In genomic region chr12:127293507-127294310, GRCh38 we compare ENCODE assay signal across 8 cellular contexts.
DNase-seq lines count a peak whose midpoint lies in the region; ATAC-seq and TF ChIP-seq lines count a peak whose summit lies in the region.

No MANE protein-coding gene starts in this region.

- no peaks in the 10 kb centered on the region for H3K36me3 Mint-ChIP-seq in type B pancreatic cell

- no peaks in the 10 kb centered on the region for H3K4me1 ChIP-seq in mucosa of descending colon (ENCODE audit: low read depth)

- peak; percentile 85 for DNase-seq in AG08395 (ENCODE audit: low spot score)
- peak; percentile 36 for DNase-seq in NCI-H1092 treated with DMSO at 0.1 percent for 48 hours (lab: John Stamatoyannopoulos, UW)
- peak; percentile 35 for DNase-seq in activated CD4-positive, alpha-beta T cell treated with anti-CD3 and anti-CD28 coated beads, Interleukin-2, amount 50 U/mL, for 1 hour
- DNase-seq in erythroblast (lab: John Stamatoyannopoulos, UW), result peak; percentile 26 to 39
- DNase-seq in mucosa of descending colon, result peak in 2 of 3 donors; percentile 67 to 75
- no peak for DNase-seq in type B pancreatic cell (ENCODE audit: extremely low spot score, unreplicated experiment)
- no peak for DNase-seq in cortex of kidney (lab: John Stamatoyannopoulos, UW)

- ATAC-seq in GM19043 (IDR thresholded peaks at IDR 0.05; ENCODE audit: low read depth, unreplicated experiment), result peak; percentile 64
- ATAC-seq in mucosa of descending colon, result peak; percentile 91

- intact Hi-C loops in mucosa of descending colon (cut with DNase I, micrococcal nuclease), result no loop called here

- H3K27me3 Mint-ChIP-seq in type B pancreatic cell, result peaks cover 10% of the 10 kb centered on the region

- no peak overlapping the region for H3K4me3 ChIP-seq in mucosa of descending colon

- no peaks in the 10 kb centered on the region for H3K9me3 Mint-ChIP-seq in type B pancreatic cell

- TF ChIP-seq CTCF in mucosa of descending colon (IDR thresholded peaks at IDR 0.05) (peak; percentile 61), type B pancreatic cell (conservative IDR thresholded peaks at IDR 0.05) (peak; percentile 79)

- no peak overlapping the region for H3K4me3 Mint-ChIP-seq in type B pancreatic cell

- no peak for TF ChIP-seq POLR2A in erythroblast (IDR thresholded peaks at IDR 0.05; ENCODE audit: low read length)

- H3K4me1 Mint-ChIP-seq in type B pancreatic cell (ENCODE audit: unreplicated experiment), result peaks cover 6% of the 10 kb centered on the region

- H3K9me3 ChIP-seq in mucosa of descending colon, result no peaks in the 10 kb centered on the region

- H3K36me3 ChIP-seq in mucosa of descending colon (ENCODE audit: low read depth), result no peaks in the 10 kb centered on the region

- no peak overlapping the region for H3K27ac Mint-ChIP-seq in type B pancreatic cell

Comparison
In these comparisons a context has a peak if more than half of its experiments do, and no peak if none do; other contexts are left out.
1. DNase-seq: peak in AG08395 (single experiment), NCI-H1092 treated with DMSO at 0.1 percent for 48 hours (single experiment), activated CD4-positive, alpha-beta T cell treated with anti-CD3 and anti-CD28 coated beads, Interleukin-2, amount 50 U/mL, for 1 hour (single experiment), erythroblast (2 of 2) and mucosa of descending colon (2 of 3); none in type B pancreatic cell (single experiment) and cortex of kidney (single experiment).